In genomic region chr1:52002038-52002917, GRCh38 we compare ENCODE assay signal across 8 cellular contexts. TPM values are rescaled to one million over a fixed set of nuclear protein-coding genes. Genes with fewer than 3 reads are reported as not detected.
DNase-seq lines count a peak whose midpoint lies in the region; ATAC-seq and TF ChIP-seq lines count a peak whose summit lies in the region.

No MANE protein-coding gene starts in this region.

- DNase-seq in DMS153 treated with DMSO at 0.1 percent for 48 hours (lab: John Stamatoyannopoulos, UW; ENCODE audit: unreplicated experiment) = peak; percentile 86
- DNase-seq in KG1 (lab: John Stamatoyannopoulos, UW) = peak; percentile 89
- DNase-seq in NT2/D1 (ENCODE audit: low read depth, low spot score) = peak; percentile 98
- DNase-seq in activated T-helper 9 cell treated with anti-CD3 and anti-CD28 coated beads, Interleukin-2, amount 50 U/mL, for 16 hours (ENCODE audit: low read depth) = peak; percentile 4
- DNase-seq in glomerular endothelial cell (ENCODE audit: extremely low read depth, low read depth, low spot score) = peak; percentile 93

- no peak overlapping the region for H2AFZ ChIP-seq in parathyroid adenoma

- no peak overlapping the region for H3K27ac ChIP-seq in parathyroid adenoma

- H3K4me2 ChIP-seq in parathyroid adenoma (ENCODE audit: low read length) = no peak overlapping the region

- TF ChIP-seq CTCF in parathyroid adenoma (IDR thresholded peaks at IDR 0.05) = peak; percentile 82

- H3K4me3 ChIP-seq in NT2/D1 (ENCODE audit: insufficient read length, low read depth) (no peak overlapping the region), parathyroid adenoma (ENCODE audit: low read depth, low read length) (no peak overlapping the region)

- H3K9ac ChIP-seq in NT2/D1 (ENCODE audit: insufficient read length, low read depth) (no peak overlapping the region), parathyroid adenoma (no peak overlapping the region)

- ATAC-seq in GM21390 (IDR thresholded peaks at IDR 0.05; ENCODE audit: unreplicated experiment) (peak; percentile 63), HG02840 (IDR thresholded peaks at IDR 0.05; ENCODE audit: low FRiP score, unreplicated experiment) (no peak)

- peaks cover 4% of the 10 kb centered on the region for H3K4me1 ChIP-seq in NT2/D1 (ENCODE audit: insufficient read depth, insufficient read length)
- H3K4me1 ChIP-seq in parathyroid adenoma = no peaks in the 10 kb centered on the region

- H3K27me3 ChIP-seq in NT2/D1 (ENCODE audit: insufficient read depth, insufficient read length) = no peaks in the 10 kb centered on the region
- H3K27me3 ChIP-seq in parathyroid adenoma (ENCODE audit: control insufficient read depth, insufficient read depth, low read length) = no peaks in the 10 kb centered on the region

- H3K9me3 ChIP-seq in NT2/D1 (ENCODE audit: insufficient read depth, low read length) = no peaks in the 10 kb centered on the region
- H3K9me3 ChIP-seq in parathyroid adenoma (ENCODE audit: control insufficient read depth, low read length) = no peaks in the 10 kb centered on the region

- no peaks in the 10 kb centered on the region for H3K79me2 ChIP-seq in parathyroid adenoma

- H3K36me3 ChIP-seq in NT2/D1 (ENCODE audit: insufficient read depth, insufficient read length, low read length) (no peaks in the 10 kb centered on the region), parathyroid adenoma (ENCODE audit: control insufficient read depth, insufficient read depth, low read length) (no peaks in the 10 kb centered on the region)

RNA-seq across cellular contexts. Expression of gene RAB3B, which starts 11.8 kb away (rescaled TPM):
- total RNA-seq in glomerular endothelial cell = 10.2 and 11.4 TPM in 2 replicates

RNA-seq across cellular contexts. Expression of gene KTI12, which starts 31.3 kb away (rescaled TPM):
- 10.6 and 11.3 TPM in 2 replicates for total RNA-seq in glomerular endothelial cell

RNA-seq across cellular contexts. Expression of gene TXNDC12, which starts 52.7 kb away (rescaled TPM):
- total RNA-seq in glomerular endothelial cell = 35.8 and 37.1 TPM in 2 replicates

RNA-seq across cellular contexts. Expression of gene BTF3L4, which starts 53.8 kb away (rescaled TPM):
- 31.0 and 41.9 TPM in 2 replicates for total RNA-seq in glomerular endothelial cell

Comparison
In these comparisons a context has a peak if more than half of its experiments do, and no peak if none do; other contexts are left out.
1. DNase-seq: peak in every context shown above with its lines; median percentile 98 in NT2/D1; 93 in glomerular endothelial cell; 89 in KG1; 86 in DMS153 treated with DMSO at 0.1 percent for 48 hours; 4 in activated T-helper 9 cell treated with anti-CD3 and anti-CD28 coated beads, Interleukin-2, amount 50 U/mL, for 16 hours.